12 cellular contexts compared by ENCODE assay signal in the genomic region with DNA sequence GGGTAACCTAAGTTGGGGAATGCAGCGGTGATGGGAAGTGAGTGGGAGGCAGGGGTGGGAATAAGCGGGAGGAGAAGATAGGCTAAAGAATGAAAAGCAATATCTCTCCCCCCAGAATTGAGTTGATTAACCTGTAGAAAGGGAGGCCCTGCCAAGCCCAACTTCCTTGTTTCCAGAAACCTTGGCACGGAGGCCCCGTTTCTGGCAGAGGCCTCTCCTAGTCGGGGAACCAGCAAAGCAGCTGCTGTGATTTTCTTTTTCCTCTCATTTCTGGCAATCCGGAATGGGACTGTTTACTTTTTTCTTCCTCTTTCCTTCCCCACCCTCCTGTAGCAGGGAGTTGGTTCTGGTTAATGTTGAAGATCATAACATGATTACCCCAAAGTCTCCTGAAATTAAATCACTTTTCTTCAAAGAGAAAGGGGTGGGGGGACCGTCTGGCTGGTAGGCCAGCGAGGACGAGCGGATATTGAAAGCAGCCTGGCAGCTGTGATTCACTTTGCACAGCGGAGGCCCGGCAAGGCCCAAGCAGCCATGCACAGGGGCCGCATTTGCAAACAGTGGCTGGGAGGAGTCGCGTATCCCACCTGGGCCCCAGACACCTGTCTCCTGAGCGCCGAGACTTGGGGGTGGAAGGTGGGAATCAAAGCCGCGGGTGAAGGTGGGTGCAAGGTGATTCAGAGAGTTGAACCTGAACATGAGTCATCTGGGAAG. TPM values are rescaled to one million over a fixed set of nuclear protein-coding genes. Genes with fewer than 3 reads are reported as not detected.
A peak's percentile ranks its signal among the peaks of the same experiment; 100 is the strongest.
DNase-seq lines count a peak whose midpoint lies in the region; ATAC-seq and TF ChIP-seq lines count a peak whose summit lies in the region.
"Had no signal": no experiment of that assay in that cellular context is flagged by ENCODE, and none has a peak within 500 bp of the region (broad histone marks: within the 10 kb centered on the region; RNA-seq: fewer than 3 reads in every experiment).

No MANE protein-coding gene starts in this region.

- WGBS in sigmoid colon, 2 donors, result 19 to 55% methylated on average over 19 of the region's 19 CpGs

- H3K4me1 ChIP-seq in colonic mucosa (peaks cover 4% of the 10 kb centered on the region), sigmoid colon (peaks cover 0 to 24% (median 18%) of the 10 kb centered on the region in 4 donors)
- H3K4me1 ChIP-seq: testis had no signal

- TF ChIP-seq EP300 in sigmoid colon (IDR thresholded peaks at IDR 0.05), result no peak

- TF ChIP-seq CTCF in colonic mucosa (IDR thresholded peaks at IDR 0.05) (no peak), sigmoid colon (IDR thresholded peaks at IDR 0.05) (no peak)

- intact Hi-C loops in colonic mucosa (cut with DNase I) (no loop called here), sigmoid colon (cut with DNase I) (no loop called here)

- ATAC-seq in left lobe of liver (peak; percentile 76), HG03095 (IDR thresholded peaks at IDR 0.05; ENCODE audit: unreplicated experiment) (no peak)

- no peak overlapping the region for H3K9ac ChIP-seq in colonic mucosa (ENCODE audit: low read depth in 2 of 2, low read length in 2 of 2)

- H3K27ac ChIP-seq in colonic mucosa (peak overlapping the region; percentile 26), sigmoid colon (peak overlapping the region; percentile 58 to 68 (median 63))
- H3K27ac ChIP-seq: testis had no signal

- DNase-seq in AG20443 (ENCODE audit: low spot score) (peak; percentile 43), colonic mucosa (peak; percentile 39), left lobe of liver (ENCODE audit: low spot score) (peak; percentile 61), sigmoid colon (peak; percentile 80), DMS 273 (lab: John Stamatoyannopoulos, UW; ENCODE audit: unreplicated experiment) (no peak), ecto neural progenitor cell (ENCODE audit: low spot score) (no peak), GM19240 (ENCODE audit: insufficient read length, low spot score) (no peak)
- DNase-seq: activated naive CD4-positive, alpha-beta T cell treated with Interleukin-2 at 50 U/mL for 16 hours; NCI-H1436 treated with DMSO at 0.1 percent for 48 hours; testis had no signal

- no peak for TF ChIP-seq POLR2A in sigmoid colon (IDR thresholded peaks at IDR 0.05)

- H3K9me3 ChIP-seq in colonic mucosa (no peaks in the 10 kb centered on the region), sigmoid colon (no peaks in the 10 kb centered on the region)
- H3K9me3 ChIP-seq: testis had no signal

- H3K36me3 ChIP-seq in colonic mucosa, result no peaks in the 10 kb centered on the region
- no peaks in the 10 kb centered on the region for H3K36me3 ChIP-seq in sigmoid colon

- H3K4me3 ChIP-seq in colonic mucosa, result no peak overlapping the region
- peak overlapping the region in 1 of 4 donors; percentile 7 for H3K4me3 ChIP-seq in sigmoid colon
- H3K4me3 ChIP-seq: testis had no signal

- H3K27me3 ChIP-seq in colonic mucosa, result no peaks in the 10 kb centered on the region
- no peaks in the 10 kb centered on the region for H3K27me3 ChIP-seq in sigmoid colon
- H3K27me3 ChIP-seq: testis had no signal

RNA-seq across cellular contexts. Expression of a gene that starts 51.5 kb away (rescaled TPM):
- total RNA-seq in colonic mucosa (1 to 10 TPM; 2.1 to 5.5 TPM), left lobe of liver (11.5 TPM), sigmoid colon (10 to 100 TPM; 10.5 to 20.3 (median 16.3) TPM)
- 1 to 10 TPM in 2 of 3 donors, under 1 TPM in 1; 0.69 to 3.3 (median 1.2) TPM for polyA plus RNA-seq in sigmoid colon
- polyA plus RNA-seq: IgD-negative memory B cell had no signal

Comparison
In these comparisons a context has a peak if more than half of its experiments do, and no peak if none do; other contexts are left out.
1. DNase-seq: peak in AG20443 (single experiment), colonic mucosa (single experiment), left lobe of liver (single experiment) and sigmoid colon (single experiment); none in DMS 273 (single experiment), ecto neural progenitor cell (single experiment) and GM19240 (single experiment).